Comparison of ENCODE assay signal across 32 cellular contexts in the genomic region with DNA sequence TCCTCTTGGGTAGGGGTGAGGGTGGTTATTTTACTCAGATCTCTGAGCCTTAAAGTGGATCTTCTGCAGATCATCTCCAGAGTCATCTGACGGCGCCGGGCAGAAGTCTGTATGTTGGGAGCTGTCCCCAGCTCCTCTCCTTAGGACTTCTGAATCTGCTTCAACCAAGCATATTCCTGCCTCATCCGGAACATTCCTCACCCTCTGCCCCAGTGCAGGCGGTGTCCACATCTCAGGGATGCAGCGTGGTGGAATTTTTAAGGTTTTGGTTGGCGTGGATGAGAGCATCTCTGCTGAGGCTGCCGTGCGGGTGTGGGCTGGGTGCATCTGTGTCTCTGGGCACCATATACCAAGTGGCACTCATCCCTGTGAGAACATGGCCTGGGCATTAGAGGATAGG.
"Had no signal": no experiment of that assay in that cellular context is flagged by ENCODE, and none has a peak within 500 bp of the region (broad histone marks: within the 10 kb centered on the region; RNA-seq: fewer than 3 reads in every experiment).

No MANE protein-coding gene starts in this region.

- H3K27me3 ChIP-seq: adrenal gland, body of pancreas, brain microvascular endothelial cell, breast epithelium had no signal

- H3K27ac ChIP-seq: adrenal gland, body of pancreas, brain microvascular endothelial cell, breast epithelium, VCaP had no signal

- H3K36me3 ChIP-seq: brain microvascular endothelial cell, breast epithelium had no signal

- H3K9me3 ChIP-seq: adrenal gland, body of pancreas, breast epithelium had no signal

- H3K4me3 ChIP-seq: adrenal gland, body of pancreas, breast epithelium had no signal

- DNase-seq: activated B cell treated with CpG ODN at 0.5 μM for 24 hours; activated CD4-positive, alpha-beta memory T cell treated with anti-CD3 and anti-CD28 coated beads for 36 hours; activated CD4-positive, alpha-beta T cell treated with anti-CD3 and anti-CD28 coated beads for 4 hours; activated CD4-positive, alpha-beta T cell treated with anti-CD3 and anti-CD28 coated beads, Interleukin-2, amount 10 ng/mL, durations not matched to agents 24 days and 14 days; activated CD4-positive, alpha-beta T cell treated with anti-CD3 and anti-CD28 coated beads, Interleukin-2, amount 50 U/mL, for 1 hour; activated CD4-positive, alpha-beta T cell treated with anti-CD3 and anti-CD28 coated beads, Interleukin-2, amount 50 U/mL, for 4 hours; activated CD4-positive, CD25-positive, alpha-beta regulatory T cell treated with anti-CD3 and anti-CD28 coated beads, Interleukin-2, amount 50 U/mL, for 72 hours; activated CD8-positive, alpha-beta memory T cell treated with anti-CD3 and anti-CD28 coated beads, Interleukin-2, amount 50 U/mL, for 4 hours; activated CD8-positive, alpha-beta T cell treated with anti-CD3 and anti-CD28 coated beads for 36 hours; activated effector memory CD4-positive, alpha-beta T cell treated with anti-CD3 and anti-CD28 coated beads, Interleukin-2, amount 50 U/mL, for 16 hours; activated gamma-delta T cell treated with Interleukin-2 at 50 U/mL for 16 hours; activated naive CD4-positive, alpha-beta T cell; activated naive CD4-positive, alpha-beta T cell treated with anti-CD3 and anti-CD28 coated beads for 36 hours; activated naive CD4-positive, alpha-beta T cell treated with anti-CD3 and anti-CD28 coated beads, Interleukin-2, amount 50 U/mL, for 16 hours; activated naive CD8-positive, alpha-beta T cell treated with anti-CD3 and anti-CD28 coated beads for 36 hours; activated T-cell treated with anti-CD3 and anti-CD28 coated beads for 4 hours; activated T-cell treated with anti-CD3 and anti-CD28 coated beads, Interleukin-2, amount 50 U/mL, for 1 hour; activated T-cell treated with anti-CD3 and anti-CD28 coated beads, Interleukin-2, amount 50 U/mL, for 4 hours; activated T-cell treated with anti-CD3 and anti-CD28 coated beads, Interleukin-2, amount 50 U/mL, for 72 hours; adrenal gland; amniotic stem cell; aorta; body of pancreas; brain microvascular endothelial cell; central memory CD4-positive, alpha-beta T cell; T-helper 1 cell; T-helper 2 cell; T-helper 9 cell had no signal

- ATAC-seq: activated CD8-positive, alpha-beta T cell treated with anti-CD3 and anti-CD28 coated beads for 36 hours; activated naive CD4-positive, alpha-beta T cell treated with anti-CD3 and anti-CD28 coated beads, Interleukin-2, amount 50 U/mL, for 72 hours; activated T-cell treated with anti-CD3 and anti-CD28 coated beads, Interleukin-2, amount 50 U/mL, for 4 hours; activated T-cell treated with anti-CD3 and anti-CD28 coated beads, Interleukin-2, amount 50 U/mL, for 72 hours; activated T-helper 17 cell treated with anti-CD3 and anti-CD28 coated beads, Interleukin-2, amount 50 U/mL, for 72 hours; body of pancreas had no signal

- H3K4me1 ChIP-seq: adrenal gland, body of pancreas, breast epithelium had no signal
